ENCODE assay signal across 1 cellular context in the genomic region with DNA sequence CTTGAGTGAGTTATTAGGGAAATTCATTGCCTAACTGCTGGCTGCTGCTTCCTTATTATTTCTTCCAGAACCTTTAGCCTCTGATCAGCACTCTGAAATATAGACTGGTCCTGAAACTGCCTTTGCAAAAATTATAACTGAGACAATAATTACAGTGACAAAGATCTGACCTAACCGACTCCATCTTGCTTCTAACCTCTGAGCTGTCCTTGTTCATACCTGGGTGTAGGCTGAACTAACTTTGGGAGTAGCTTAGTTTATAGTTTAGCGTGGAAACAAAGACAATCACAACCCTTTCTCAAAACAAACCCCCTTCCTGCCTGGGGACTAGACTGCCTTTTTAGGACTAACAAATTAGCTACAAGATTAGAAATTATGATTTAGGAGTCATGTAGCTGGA.
TF ChIP-seq lines count a peak whose summit lies in the region.

No MANE protein-coding gene starts in this region.

TF ChIP-seq in GM23338, 12 proteins besides CTCF, POLR2A, EP300 and RAD21 (continued from another document):
- TF ChIP-seq, protein P1, sequence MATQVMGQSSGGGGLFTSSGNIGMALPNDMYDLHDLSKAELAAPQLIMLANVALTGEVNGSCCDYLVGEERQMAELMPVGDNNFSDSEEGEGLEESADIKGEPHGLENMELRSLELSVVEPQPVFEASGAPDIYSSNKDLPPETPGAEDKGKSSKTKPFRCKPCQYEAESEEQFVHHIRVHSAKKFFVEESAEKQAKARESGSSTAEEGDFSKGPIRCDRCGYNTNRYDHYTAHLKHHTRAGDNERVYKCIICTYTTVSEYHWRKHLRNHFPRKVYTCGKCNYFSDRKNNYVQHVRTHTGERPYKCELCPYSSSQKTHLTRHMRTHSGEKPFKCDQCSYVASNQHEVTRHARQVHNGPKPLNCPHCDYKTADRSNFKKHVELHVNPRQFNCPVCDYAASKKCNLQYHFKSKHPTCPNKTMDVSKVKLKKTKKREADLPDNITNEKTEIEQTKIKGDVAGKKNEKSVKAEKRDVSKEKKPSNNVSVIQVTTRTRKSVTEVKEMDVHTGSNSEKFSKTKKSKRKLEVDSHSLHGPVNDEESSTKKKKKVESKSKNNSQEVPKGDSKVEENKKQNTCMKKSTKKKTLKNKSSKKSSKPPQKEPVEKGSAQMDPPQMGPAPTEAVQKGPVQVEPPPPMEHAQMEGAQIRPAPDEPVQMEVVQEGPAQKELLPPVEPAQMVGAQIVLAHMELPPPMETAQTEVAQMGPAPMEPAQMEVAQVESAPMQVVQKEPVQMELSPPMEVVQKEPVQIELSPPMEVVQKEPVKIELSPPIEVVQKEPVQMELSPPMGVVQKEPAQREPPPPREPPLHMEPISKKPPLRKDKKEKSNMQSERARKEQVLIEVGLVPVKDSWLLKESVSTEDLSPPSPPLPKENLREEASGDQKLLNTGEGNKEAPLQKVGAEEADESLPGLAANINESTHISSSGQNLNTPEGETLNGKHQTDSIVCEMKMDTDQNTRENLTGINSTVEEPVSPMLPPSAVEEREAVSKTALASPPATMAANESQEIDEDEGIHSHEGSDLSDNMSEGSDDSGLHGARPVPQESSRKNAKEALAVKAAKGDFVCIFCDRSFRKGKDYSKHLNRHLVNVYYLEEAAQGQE (IDR thresholded peaks at IDR 0.05; ENCODE audit: unreplicated experiment): no peak
- TF ChIP-seq EZH2 (IDR thresholded peaks at IDR 0.05; ENCODE audit: low read depth, unreplicated experiment) (no peak), ZNF331 (CRISPR knock-in tag; IDR thresholded peaks at IDR 0.05; ENCODE audit: low read depth) (no peak), ZNF114 (CRISPR knock-in tag; IDR thresholded peaks at IDR 0.05) (no peak), EZH2phosphoT487 (IDR thresholded peaks at IDR 0.05; ENCODE audit: unreplicated experiment) (no peak), POLR2AphosphoS5 (IDR thresholded peaks at IDR 0.05; ENCODE audit: low read depth) (no peak)
